Comparison of ENCODE assay signal across 19 cellular contexts in the genomic region with DNA sequence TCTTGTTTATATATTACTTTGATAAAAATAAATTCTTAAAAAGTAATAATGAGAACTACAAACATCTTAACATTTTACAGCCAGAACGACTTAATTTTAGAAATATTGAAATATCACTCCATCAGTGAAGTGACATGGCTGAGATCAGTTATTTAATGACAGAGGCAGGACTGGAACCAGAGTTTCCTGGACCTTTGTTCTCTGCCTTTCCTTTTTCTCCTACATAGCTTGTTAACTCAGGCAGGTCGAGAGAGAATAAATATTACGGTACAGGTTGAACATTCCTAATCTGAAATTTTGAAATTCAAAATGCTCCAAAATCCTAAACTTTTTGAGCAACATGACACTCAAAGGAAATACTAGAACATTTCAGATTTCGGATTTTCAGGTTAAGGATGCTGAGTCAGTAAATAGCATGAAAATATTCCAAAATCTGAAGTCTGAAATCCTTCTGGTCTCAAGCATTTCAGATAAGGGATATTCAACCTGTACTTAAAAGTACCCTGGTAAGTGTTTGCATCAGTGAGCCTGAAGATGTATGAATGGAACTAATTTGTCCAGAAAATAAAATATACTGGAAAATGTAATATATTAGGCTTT. TPM values are rescaled to one million over a fixed set of nuclear protein-coding genes. Genes with fewer than 3 reads are reported as not detected.
DNase-seq lines count a peak whose midpoint lies in the region; ATAC-seq, FAIRE-seq and TF ChIP-seq lines count a peak whose summit lies in the region.
"Had no signal": no experiment of that assay in that cellular context is flagged by ENCODE, and none has a peak within 500 bp of the region (broad histone marks: within the 10 kb centered on the region; RNA-seq: fewer than 3 reads in every experiment).

No MANE protein-coding gene starts in this region.

- H3K4me2 ChIP-seq in Loucy (ENCODE audit: low read depth, low read length, poor library complexity, severe bottlenecking): peak overlapping the region; percentile 57
- H3K4me2 ChIP-seq: BLaER1 had no signal

- H3K4me3 ChIP-seq in Loucy (ENCODE audit: low read length, poor library complexity, severe bottlenecking) (peak overlapping the region; percentile 27), neutrophil (ENCODE audit: low read depth in 1 of 2, low read length in 1 of 2) (no peak overlapping the region), left lung (no peak overlapping the region)
- H3K4me3 ChIP-seq: BLaER1 had no signal

- CTCF ChIA-PET in GM10248 (lab: Yijun Ruan, JAX): interaction anchor here (1.5 to 1.8 kb wide), 2 partner anchors 32 to 47 kb away, joined by 4 to 8 read pairs; no protein-coding TSS in a partner anchor

- H3K9me3 ChIP-seq in Loucy (ENCODE audit: insufficient read depth, low read depth, low read length) (no peaks in the 10 kb centered on the region), neutrophil (no peaks in the 10 kb centered on the region), left lung (no peaks in the 10 kb centered on the region)
- H3K9me3 ChIP-seq: BLaER1, Caco-2 had no signal

- ATAC-seq in left lobe of liver: peak; percentile 57
- no peak for ATAC-seq in left lung
- ATAC-seq in HG03457 (IDR thresholded peaks at IDR 0.05; ENCODE audit: unreplicated experiment): no peak
- ATAC-seq: CD8-positive, alpha-beta T cell had no signal

- H3K36me3 ChIP-seq in Loucy (ENCODE audit: insufficient read depth, low read length) (no peaks in the 10 kb centered on the region), neutrophil (no peaks in the 10 kb centered on the region), left lung (no peaks in the 10 kb centered on the region)
- H3K36me3 ChIP-seq: BLaER1 had no signal

- H3K27ac ChIP-seq in neutrophil (peak overlapping the region; percentile 69), left lung (no peak overlapping the region)
- H3K27ac ChIP-seq: BLaER1, C4-2B had no signal

- H3F3A ChIP-seq in Loucy (ENCODE audit: low read depth): no peaks in the 10 kb centered on the region

- no peak for TF ChIP-seq CTCF in Loucy (conservative IDR thresholded peaks at IDR 0.05; ENCODE audit: low read length)
- TF ChIP-seq CTCF in neutrophil (IDR thresholded peaks at IDR 0.05): no peak
- no peak for TF ChIP-seq CTCF in GM10248 (IDR thresholded peaks at IDR 0.05; ENCODE audit: control extremely low read depth, extremely low read depth, low read depth, missing control alignments)
- no peak for TF ChIP-seq CTCF in left lung (IDR thresholded peaks at IDR 0.05)

- H3K27me3 ChIP-seq in Loucy (ENCODE audit: insufficient read depth, low read length, poor library complexity, severe bottlenecking): no peaks in the 10 kb centered on the region
- no peaks in the 10 kb centered on the region for H3K27me3 ChIP-seq in neutrophil
- no peaks in the 10 kb centered on the region for H3K27me3 ChIP-seq in left lung

- FAIRE-seq in GM19239 (lab: Jason Lieb, UNC): peak; percentile 53

- H2AFZ ChIP-seq in Loucy (ENCODE audit: low read length): no peak overlapping the region

- H3K79me2 ChIP-seq in Loucy (ENCODE audit: insufficient read depth, low read length): peaks cover 68% of the 10 kb centered on the region

- POLR2A ChIA-PET in GM10248 (lab: Yijun Ruan, JAX): no interaction called here

- no peaks in the 10 kb centered on the region for H3K9me2 ChIP-seq in Loucy (replicated peaks; ENCODE audit: low read depth, low read length)

- H3K4me1 ChIP-seq in Loucy (ENCODE audit: insufficient read depth, low read length, poor library complexity, severe bottlenecking): peaks cover 62% of the 10 kb centered on the region
- H3K4me1 ChIP-seq in neutrophil (ENCODE audit: control insufficient read depth in 1 of 2, insufficient read depth in 1 of 2, low read depth in 1 of 2, low read length in 1 of 2): peaks cover 95 to 99% of the 10 kb centered on the region in 2 experiments
- peaks cover 0 to 50% of the 10 kb centered on the region in 2 donors for H3K4me1 ChIP-seq in left lung
- H3K4me1 ChIP-seq: Caco-2 had no signal

- intact Hi-C loops in left lung (cut with DNase I): no loop called here

- DNase-seq in GM19239 (ENCODE audit: insufficient read length, low spot score) (no peak), left lobe of liver (ENCODE audit: low spot score) (no peak), GM10248 (ENCODE audit: extremely low spot score) (no peak), left lung (no peak), HuH-7 (ENCODE audit: low spot score) (no peak)
- DNase-seq: Caco-2; CD4-positive, CD25-positive, alpha-beta regulatory T cell; CD8-positive, alpha-beta T cell; DMS79; EL; GDM1; GOT3; H7; HCEC 1CT had no signal

- H3K9ac ChIP-seq in Loucy (ENCODE audit: low read depth, low read length, poor library complexity, severe bottlenecking): peak overlapping the region; percentile 5
- H3K9ac ChIP-seq: BLaER1 had no signal

- H4K20me1 ChIP-seq in Loucy (ENCODE audit: insufficient read depth, low read length, poor library complexity, severe bottlenecking): peaks cover 44% of the 10 kb centered on the region

RNA-seq across cellular contexts. Expression of a gene that starts 6.5 kb away (rescaled TPM):
- total RNA-seq in left lobe of liver (4.3 TPM), left lung (10 to 100 TPM in 1 of 2 donors, 1 to 10 TPM in 1; 5.4 to 10.1 TPM)
